Comparison of ENCODE assay signal across 10 cellular contexts in the genomic region with DNA sequence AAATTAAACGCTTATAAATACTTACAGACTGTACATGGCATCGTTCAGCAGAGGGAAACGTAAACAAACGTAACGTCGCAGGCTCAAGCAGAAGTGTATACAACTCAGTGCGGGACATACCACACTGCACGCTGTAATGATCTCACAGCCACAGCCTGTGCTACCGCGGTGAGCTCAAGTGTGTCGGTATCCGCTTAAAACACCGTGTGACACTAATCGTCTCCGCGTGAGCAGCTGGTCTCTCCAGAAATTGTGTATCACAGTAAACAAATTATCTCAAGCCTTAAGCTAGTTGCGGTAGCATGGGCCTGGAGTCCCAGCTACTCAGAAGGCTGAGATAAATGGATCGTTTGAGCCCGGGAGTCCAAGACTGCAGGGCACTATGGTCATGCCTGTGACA.
A peak's percentile ranks its signal among the peaks of the same experiment; 100 is the strongest.
DNase-seq lines count a peak whose midpoint lies in the region; ATAC-seq and TF ChIP-seq lines count a peak whose summit lies in the region.
"Had no signal": no experiment of that assay in that cellular context is flagged by ENCODE, and none has a peak within 500 bp of the region (broad histone marks: within the 10 kb centered on the region; RNA-seq: fewer than 3 reads in every experiment).

No MANE protein-coding gene starts in this region.

- intact Hi-C loops in activated CD4-positive, alpha-beta memory T cell treated with anti-CD3 and anti-CD28 coated beads for 36 hours (cut with micrococcal nuclease): no loop called here

- DNase-seq in NCI-H1092 (lab: John Stamatoyannopoulos, UW): peak; percentile 29
- DNase-seq in NCI-H1092 treated with DMSO at 0.1 percent for 48 hours (lab: John Stamatoyannopoulos, UW): no peak
- no peak for DNase-seq in trophoblast cell
- no peak for DNase-seq in HAP-1 (ENCODE audit: low spot score in 2 of 2)
- DNase-seq in activated CD4-positive, alpha-beta memory T cell treated with anti-CD3 and anti-CD28 coated beads for 36 hours: no peak
- DNase-seq: ovary had no signal

- peaks cover 3% of the 10 kb centered on the region for H3K9me3 Mint-ChIP-seq in activated CD4-positive, alpha-beta memory T cell treated with anti-CD3 and anti-CD28 coated beads for 36 hours

- H2BK120ac ChIP-seq in trophoblast cell (ENCODE audit: insufficient read depth, low read length, poor library complexity): no peak overlapping the region

- peak overlapping the region; percentile 30 for H3K27ac ChIP-seq in VCaP
- no peak overlapping the region for H3K27ac ChIP-seq in trophoblast cell (ENCODE audit: low read depth, low read length)
- H3K27ac ChIP-seq: 22Rv1, ovary had no signal

- H3K4me3 ChIP-seq in trophoblast cell (ENCODE audit: low read depth, low read length) (no peak overlapping the region), HAP-1 (no peak overlapping the region)
- H3K4me3 ChIP-seq: ovary had no signal

- WGBS in trophoblast cell (ENCODE audit: extremely low coverage, insufficient coverage, insufficient read length): no CpG with 5 or more reads among the region's 19 CpGs

- no peak overlapping the region for H3K23ac ChIP-seq in trophoblast cell (ENCODE audit: low read length)

- H3K4me2 ChIP-seq in trophoblast cell (ENCODE audit: low read length): no peak overlapping the region

- H3K4me1 Mint-ChIP-seq in activated CD4-positive, alpha-beta memory T cell treated with anti-CD3 and anti-CD28 coated beads for 36 hours (ENCODE audit: low read depth): peaks cover 77% of the 10 kb centered on the region

- ATAC-seq in HG03159 (IDR thresholded peaks at IDR 0.05; ENCODE audit: unreplicated experiment) (peak; percentile 65), HG03565 (IDR thresholded peaks at IDR 0.05; ENCODE audit: unreplicated experiment) (no peak)

- TF ChIP-seq CTCF in VCaP (conservative IDR thresholded peaks at IDR 0.05): no peak

- no peak overlapping the region for H3K14ac ChIP-seq in trophoblast cell (ENCODE audit: low read length)

- H3K27me3 ChIP-seq in trophoblast cell (ENCODE audit: insufficient read depth, low read length) (no peaks in the 10 kb centered on the region), HAP-1 (ENCODE audit: low read depth) (no peaks in the 10 kb centered on the region)
- H3K27me3 ChIP-seq: ovary had no signal

- H3K4me3 Mint-ChIP-seq in activated CD4-positive, alpha-beta memory T cell treated with anti-CD3 and anti-CD28 coated beads for 36 hours: no peak overlapping the region

- peaks cover 24% of the 10 kb centered on the region for H3K79me2 ChIP-seq in trophoblast cell (ENCODE audit: control insufficient read depth, insufficient read depth, low read length, poor library complexity)

- H2BK5ac ChIP-seq in trophoblast cell (ENCODE audit: low read depth, low read length, poor library complexity): no peak overlapping the region

- no peak overlapping the region for H3K18ac ChIP-seq in trophoblast cell (ENCODE audit: low read length)

- no peak overlapping the region for H2AFZ ChIP-seq in trophoblast cell (ENCODE audit: insufficient read depth, low read length, poor library complexity)

- no peak overlapping the region for H4K91ac ChIP-seq in trophoblast cell (ENCODE audit: low read depth, low read length)

- no peak overlapping the region for H3K9ac ChIP-seq in trophoblast cell (ENCODE audit: low read length)

- H2AK5ac ChIP-seq in trophoblast cell (ENCODE audit: low read length): no peak overlapping the region

- H3K27me3 Mint-ChIP-seq in activated CD4-positive, alpha-beta memory T cell treated with anti-CD3 and anti-CD28 coated beads for 36 hours: no peaks in the 10 kb centered on the region

- no peak overlapping the region for H2BK12ac ChIP-seq in trophoblast cell (ENCODE audit: low read length)

- H3K36me3 Mint-ChIP-seq in activated CD4-positive, alpha-beta memory T cell treated with anti-CD3 and anti-CD28 coated beads for 36 hours: peaks cover 20% of the 10 kb centered on the region

- peak overlapping the region; percentile 29 for H3K4ac ChIP-seq in trophoblast cell (ENCODE audit: low read depth, low read length)

- POLR2A ChIA-PET in activated CD4-positive, alpha-beta memory T cell treated with anti-CD3 and anti-CD28 coated beads for 36 hours (lab: Charles Lee): no interaction called here

- CTCF ChIA-PET in activated CD4-positive, alpha-beta memory T cell treated with anti-CD3 and anti-CD28 coated beads for 36 hours (lab: Charles Lee): no interaction called here

- H3K4me1 ChIP-seq in trophoblast cell (ENCODE audit: control insufficient read depth in 1 of 2, insufficient read depth in 2 of 2, low read length in 2 of 2) (peaks cover 10% of the 10 kb centered on the region in 2 experiments), HAP-1 (no peaks in the 10 kb centered on the region)

- no peak overlapping the region for H4K12ac ChIP-seq in trophoblast cell (ENCODE audit: low read depth, low read length)

- in situ Hi-C loops in HAP-1 (cut with MboI; ENCODE audit: low sequenced_read_pairs): no loop called here

- H4K8ac ChIP-seq in trophoblast cell (ENCODE audit: low read depth, low read length): no peak overlapping the region

- H3K27ac Mint-ChIP-seq in activated CD4-positive, alpha-beta memory T cell treated with anti-CD3 and anti-CD28 coated beads for 36 hours: no peak overlapping the region

- no peaks in the 10 kb centered on the region for H3K79me1 ChIP-seq in trophoblast cell (ENCODE audit: low read length)

- H3K9me3 ChIP-seq in trophoblast cell (ENCODE audit: insufficient read depth, low read depth, low read length) (no peaks in the 10 kb centered on the region), HAP-1 (no peaks in the 10 kb centered on the region)
- H3K9me3 ChIP-seq: ovary had no signal

- H3K36me3 ChIP-seq in trophoblast cell (ENCODE audit: control insufficient read depth in 1 of 2, insufficient read depth in 2 of 2, low read length in 2 of 2): peaks cover 4 to 9% of the 10 kb centered on the region in 2 experiments
- H3K36me3 ChIP-seq in HAP-1 (replicated peaks): 0 out of 2 replicates have a peak, but pooled peaks cover 3% of the 10 kb centered on the region
- H3K36me3 ChIP-seq: ovary had no signal
